In genomic region chr19:38900816-38901215, GRCh38 we compare ENCODE assay signal across 8 cellular contexts. TPM values are rescaled to one million over a fixed set of nuclear protein-coding genes. Genes with fewer than 3 reads are reported as not detected.
A peak's percentile ranks its signal among the peaks of the same experiment; 100 is the strongest.
DNase-seq lines count a peak whose midpoint lies in the region; ATAC-seq and TF ChIP-seq lines count a peak whose summit lies in the region.

No MANE protein-coding gene starts in this region.

- peaks cover 49% of the 10 kb centered on the region for H3K4me1 Mint-ChIP-seq in activated naive CD8-positive, alpha-beta T cell treated with anti-CD3 and anti-CD28 coated beads, Interleukin-2, amount 50 U/mL, for 24 hours

- peaks cover 26% of the 10 kb centered on the region for H3K36me3 Mint-ChIP-seq in activated naive CD8-positive, alpha-beta T cell treated with anti-CD3 and anti-CD28 coated beads, Interleukin-2, amount 50 U/mL, for 24 hours (ENCODE audit: low read depth)

- no peak for TF ChIP-seq POLR2A in transverse colon (IDR thresholded peaks at IDR 0.05)

- H3K27ac Mint-ChIP-seq in activated naive CD8-positive, alpha-beta T cell treated with anti-CD3 and anti-CD28 coated beads, Interleukin-2, amount 50 U/mL, for 24 hours = peak overlapping the region; percentile 93

- TF ChIP-seq CTCF in heart right ventricle (IDR thresholded peaks at IDR 0.05) (no peak), left lung (IDR thresholded peaks at IDR 0.05) (no peak), transverse colon (IDR thresholded peaks at IDR 0.05) (no peak)

- no peak for DNase-seq in heart right ventricle
- no peak for DNase-seq in left cardiac atrium
- DNase-seq in activated naive CD8-positive, alpha-beta T cell treated with anti-CD3 and anti-CD28 coated beads, Interleukin-2, amount 50 U/mL, for 24 hours = no peak
- no peak for DNase-seq in left lung
- no peak for DNase-seq in transverse colon
- DNase-seq in stimulated activated CD4-positive, alpha-beta T cell treated with anti-CD3 and anti-CD28 coated beads, Interleukin-2, amount 100 ng/mL, for 24 hours = no peak

- H3K27ac ChIP-seq in heart right ventricle (peak overlapping the region in 5 of 10 donors; percentile 78 to 93 (median 90)), left lung (peak overlapping the region; percentile 83 to 96), transverse colon (peak overlapping the region; percentile 91 to 94 (median 93))

- intact Hi-C loops in heart right ventricle (cut with DNase I) = no loop called here
- intact Hi-C loops in left cardiac atrium (cut with DNase I) = no loop called here
- intact Hi-C loops in left lung (cut with DNase I) = no loop called here
- intact Hi-C loops in transverse colon (cut with DNase I; ENCODE audit: low total_unique reads) = no loop called here

- H3K4me3 ChIP-seq in heart right ventricle (peak overlapping the region in 9 of 10 donors; percentile 69 to 90 (median 83)), left lung (peak overlapping the region in 1 of 2 donors; percentile 78), transverse colon (peak overlapping the region in 2 of 4 donors; percentile 89 to 93)

- H3K9me3 ChIP-seq in heart right ventricle (peaks cover 0 to 5% (median 0%) of the 10 kb centered on the region in 11 donors), left lung (no peaks in the 10 kb centered on the region), transverse colon (no peaks in the 10 kb centered on the region)

- ATAC-seq in heart right ventricle (no peak), left cardiac atrium (no peak), left lung (no peak), HG02610 (IDR thresholded peaks at IDR 0.05; ENCODE audit: unreplicated experiment) (no peak), HG03378 (IDR thresholded peaks at IDR 0.05; ENCODE audit: unreplicated experiment) (no peak)
- ATAC-seq in activated naive CD8-positive, alpha-beta T cell treated with anti-CD3 and anti-CD28 coated beads, Interleukin-2, amount 50 U/mL, for 24 hours = no peak

- peaks cover 4 to 35% (median 30%) of the 10 kb centered on the region in 9 donors for H3K4me1 ChIP-seq in heart right ventricle
- H3K4me1 ChIP-seq in left lung = peaks cover 7 to 38% of the 10 kb centered on the region in 2 donors
- peaks cover 7 to 28% (median 20%) of the 10 kb centered on the region in 4 donors for H3K4me1 ChIP-seq in transverse colon

- no peaks in the 10 kb centered on the region for H3K27me3 Mint-ChIP-seq in activated naive CD8-positive, alpha-beta T cell treated with anti-CD3 and anti-CD28 coated beads, Interleukin-2, amount 50 U/mL, for 24 hours

- no peak for TF ChIP-seq EP300 in transverse colon (IDR thresholded peaks at IDR 0.05; ENCODE audit: low read depth)

- H3K36me3 ChIP-seq in heart right ventricle (peaks cover 0 to 20% (median 9%) of the 10 kb centered on the region in 9 donors), left lung (peaks cover 0 to 21% of the 10 kb centered on the region in 2 donors), transverse colon (peaks cover 0 to 8% (median 2%) of the 10 kb centered on the region in 4 donors)

- WGBS in heart right ventricle, 2 donors = 43 to 61% methylated on average over 1 of the region's 1 CpG
- 30% methylated on average over 1 of the region's 1 CpG; no CpG with 5 or more reads in 1 of the 2 donors for WGBS in transverse colon (ENCODE audit: low coverage in 1 of 2), 2 donors

- H3K9me3 Mint-ChIP-seq in activated naive CD8-positive, alpha-beta T cell treated with anti-CD3 and anti-CD28 coated beads, Interleukin-2, amount 50 U/mL, for 24 hours = peaks cover 4% of the 10 kb centered on the region

- in situ Hi-C loops in transverse colon (cut with MboI; ENCODE audit: low pct_ligation_motif_present in 1 of 4, low pct_unique_long_range_greater_than_20kb in 1 of 4, low sequenced_read_pairs in 3 of 4) = no loop called here

- H3K27me3 ChIP-seq in heart right ventricle (no peaks in the 10 kb centered on the region), left lung (no peaks in the 10 kb centered on the region), transverse colon (no peaks in the 10 kb centered on the region)

- peak overlapping the region; percentile 98 for H3K4me3 Mint-ChIP-seq in activated naive CD8-positive, alpha-beta T cell treated with anti-CD3 and anti-CD28 coated beads, Interleukin-2, amount 50 U/mL, for 24 hours

RNA-seq across cellular contexts. Expression of gene NFKBIB, which starts 1.0 kb away (rescaled TPM):
- total RNA-seq in heart right ventricle (10 to 100 TPM; 16.1 to 26.6 (median 21.6) TPM), left cardiac atrium (10 to 100 TPM; 17.9 to 23.0 TPM), left lung (10 to 100 TPM; 19.7 to 34.2 TPM), transverse colon (10 to 100 TPM in 3 of 4 donors, 1 to 10 TPM in 1; 6.2 to 53.9 (median 29.4) TPM)
- polyA plus RNA-seq in heart right ventricle = 10 to 100 TPM; 31.5 to 79.8 TPM

RNA-seq across cellular contexts. Expression of gene SIRT2, which starts 1.4 kb away (rescaled TPM):
- total RNA-seq in heart right ventricle (100 to 1,000 TPM in 1 of 10 donors, 10 to 100 TPM in 9; 51.7 to 103 (median 72.6) TPM), left cardiac atrium (10 to 100 TPM; 63.3 to 92.1 TPM), left lung (10 to 100 TPM; 52.1 to 53.9 TPM), transverse colon (100 to 1,000 TPM in 1 of 4 donors, 10 to 100 TPM in 3; 56.3 to 128 (median 64.2) TPM)
- polyA plus RNA-seq in heart right ventricle = 10 to 100 TPM; 46.3 to 86.0 TPM

RNA-seq across cellular contexts. Expression of gene CCER2, which starts 11.2 kb away (rescaled TPM):
- total RNA-seq in heart right ventricle (under 1 TPM in 5 of 10 donors, not detected in 5; 0.25 to 0.93 (median 0.38) TPM), left cardiac atrium (not detected), left lung (not detected), transverse colon (not detected)
- polyA plus RNA-seq in heart right ventricle = under 1 TPM; 0.13 to 0.37 TPM

RNA-seq across cellular contexts. Expression of gene RINL, which starts 22.7 kb away (rescaled TPM):
- total RNA-seq in heart right ventricle (1 to 10 TPM; 1.6 to 7.0 (median 2.8) TPM), left cardiac atrium (1 to 10 TPM; 4.4 to 7.6 TPM), left lung (10 to 100 TPM in 1 of 2 donors, 1 to 10 TPM in 1; 8.6 to 10.8 TPM), transverse colon (1 to 10 TPM; 1.8 to 7.0 (median 3.6) TPM)
- polyA plus RNA-seq in heart right ventricle = 10 to 100 TPM in 1 of 2 donors, 1 to 10 TPM in 1; 4.6 to 14.5 TPM

RNA-seq across cellular contexts. Expression of gene SARS2, which starts 29.7 kb away (rescaled TPM):
- 10 to 100 TPM; 14.7 to 21.9 (median 18.9) TPM for total RNA-seq in heart right ventricle
- polyA plus RNA-seq in heart right ventricle = 10 to 100 TPM; 10.4 to 51.9 TPM
- total RNA-seq in left cardiac atrium = 10 to 100 TPM in 1 of 2 donors, 1 to 10 TPM in 1; 9.5 to 17.7 TPM
- total RNA-seq in left lung = 10 to 100 TPM; 15.4 to 24.3 TPM
- total RNA-seq in transverse colon = 100 to 1,000 TPM in 1 of 4 donors, 10 to 100 TPM in 3; 21.4 to 186 (median 42.7) TPM
